In genomic region chr16:30348929-30349328, GRCh38 we compare ENCODE assay signal across 1 cellular context.
TF ChIP-seq lines count a peak whose summit lies in the region.

No MANE protein-coding gene starts in this region.

TF ChIP-seq in GM23338, 12 proteins besides CTCF, POLR2A, EP300 and RAD21:
- TF ChIP-seq CREB1 (CRISPR knock-in tag; IDR thresholded peaks at IDR 0.05; ENCODE audit: low read depth) = no peak
- TF ChIP-seq ETS1 (IDR thresholded peaks at IDR 0.05) = no peak
- no peak for TF ChIP-seq ZNF462 (CRISPR knock-in tag; IDR thresholded peaks at IDR 0.05)
- TF ChIP-seq REST (IDR thresholded peaks at IDR 0.05; ENCODE audit: unreplicated experiment) = no peak
- no peak for TF ChIP-seq EZH2 (IDR thresholded peaks at IDR 0.05; ENCODE audit: low read depth, unreplicated experiment)
